In the genomic region with DNA sequence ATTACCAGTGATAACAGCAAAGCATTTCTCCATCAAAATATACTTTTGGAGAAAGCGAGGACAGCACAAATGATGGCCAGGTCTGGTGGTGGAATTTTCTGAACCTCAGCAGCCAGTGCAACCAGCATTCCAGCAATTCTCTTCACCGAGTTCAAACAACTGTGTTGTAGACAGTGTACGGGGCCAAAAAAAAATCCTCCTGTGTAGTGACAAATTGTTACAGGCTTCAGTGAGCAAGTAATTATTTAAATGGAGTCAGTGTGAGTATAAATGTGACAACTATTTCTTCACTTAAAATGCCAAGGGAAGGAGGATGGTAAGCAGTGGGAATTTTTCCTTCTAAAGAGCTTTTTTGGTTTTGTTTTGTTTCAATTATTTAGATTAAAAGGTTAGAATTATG, we compare ENCODE assay signal across 21 cellular contexts.
DNase-seq lines count a peak whose midpoint lies in the region; ATAC-seq and TF ChIP-seq lines count a peak whose summit lies in the region.
"Had no signal": no experiment of that assay in that cellular context is flagged by ENCODE, and none has a peak within 500 bp of the region (broad histone marks: within the 10 kb centered on the region; RNA-seq: fewer than 3 reads in every experiment).

No MANE protein-coding gene starts in this region.

- TF ChIP-seq CTCF in gastroesophageal sphincter (IDR thresholded peaks at IDR 0.05) (no peak), psoas muscle (IDR thresholded peaks at IDR 0.05) (no peak)

- H3K27ac ChIP-seq in gastroesophageal sphincter (peak overlapping the region in 3 of 4 donors; percentile 11 to 58 (median 54)), psoas muscle (peak overlapping the region; percentile 75)
- H3K27ac ChIP-seq: A549, BLaER1 had no signal

- ATAC-seq in gastroesophageal sphincter (peak; percentile 48), psoas muscle (peak; percentile 20 to 67 (median 48)), HG03565 (IDR thresholded peaks at IDR 0.05; ENCODE audit: unreplicated experiment) (no peak)
- ATAC-seq: A549, K562 had no signal

- DNase-seq in EH (ENCODE audit: low read depth) (peak; percentile 13), NCI-H1694 (lab: John Stamatoyannopoulos, UW) (peak; percentile 40), psoas muscle (no peak), NOMO-1 (lab: John Stamatoyannopoulos, UW; ENCODE audit: unreplicated experiment in 2 of 2) (no peak), D341Med (ENCODE audit: low spot score) (no peak), epidermal melanocyte (ENCODE audit: insufficient read length, low spot score) (no peak)
- DNase-seq: CD4-positive, alpha-beta memory T cell; EL; NCI-H1092 treated with DMSO at 0.1 percent for 48 hours; NCI-H146; NCI-H2081 treated with DMSO at 0.1 percent for 48 hours; NCI-H748 treated with DMSO at 0.1 percent for 48 hours; NK-92 treated with Interleukin-12 subunit alpha and Interleukin-12 subunit beta, amount 100 ng/mL, for 24 hours; OCI-M1; RPMI8226; SHP77 treated with DMSO at 0.1 percent for 48 hours had no signal

- H3K9me3 ChIP-seq in gastroesophageal sphincter (no peaks in the 10 kb centered on the region), psoas muscle (no peaks in the 10 kb centered on the region)
- H3K9me3 ChIP-seq: A549, BLaER1 had no signal

- H3K27me3 ChIP-seq in gastroesophageal sphincter (no peaks in the 10 kb centered on the region), psoas muscle (ENCODE audit: insufficient read depth in 3 of 3, low read length in 2 of 3) (no peaks in the 10 kb centered on the region)
- H3K27me3 ChIP-seq: BLaER1 had no signal

- 11 to 45% methylated on average over 2 to 3 of the region's 3 CpGs for WGBS in gastroesophageal sphincter (ENCODE audit: low coverage in 1 of 2), 2 donors
- 30 to 51% (median 31%) methylated on average over 3 of the region's 3 CpGs for WGBS in psoas muscle, 3 donors

- intact Hi-C loops in psoas muscle (cut with DNase I), result no loop called here

- TF ChIP-seq POLR2A in gastroesophageal sphincter (IDR thresholded peaks at IDR 0.05), result no peak

- H3K4me1 ChIP-seq in gastroesophageal sphincter, result peaks cover 0 to 31% (median 0%) of the 10 kb centered on the region in 3 donors
- peaks cover 17% of the 10 kb centered on the region for H3K4me1 ChIP-seq in psoas muscle
- H3K4me1 ChIP-seq: A549, BLaER1 had no signal

- no peak for TF ChIP-seq EP300 in gastroesophageal sphincter (IDR thresholded peaks at IDR 0.05)

- H3K4me3 ChIP-seq in gastroesophageal sphincter (no peak overlapping the region), psoas muscle (no peak overlapping the region)
- H3K4me3 ChIP-seq: A549, BLaER1, K562 had no signal

- H3K36me3 ChIP-seq in gastroesophageal sphincter (peaks cover 0 to 25% of the 10 kb centered on the region in 2 donors), psoas muscle (ENCODE audit: insufficient read depth in 1 of 2, low read depth in 1 of 2) (peaks cover 0 to 23% of the 10 kb centered on the region in 2 donors)

Comparison
In these comparisons a context has a peak if more than half of its experiments do, and no peak if none do; other contexts are left out.
1. DNase-seq: peak in EH (single experiment) and NCI-H1694 (single experiment); none in psoas muscle (0 of 2), NOMO-1 (0 of 2), D341Med (single experiment) and epidermal melanocyte (single experiment).